In genomic region chr7:116231543-116232401, GRCh38 we compare ENCODE assay signal across 10 cellular contexts. TPM values are rescaled to one million over a fixed set of nuclear protein-coding genes. Genes with fewer than 3 reads are reported as not detected.
DNase-seq lines count a peak whose midpoint lies in the region; ATAC-seq and TF ChIP-seq lines count a peak whose summit lies in the region.
"Had no signal": no experiment of that assay in that cellular context is flagged by ENCODE, and none has a peak within 500 bp of the region (broad histone marks: within the 10 kb centered on the region; RNA-seq: fewer than 3 reads in every experiment).

No MANE protein-coding gene starts in this region.

- no peak for DNase-seq in activated naive CD4-positive, alpha-beta T cell treated with anti-CD3 and anti-CD28 coated beads, Interleukin-2, amount 10 ng/mL, durations not matched to agents 7 days and 5 days
- DNase-seq in activated naive CD8-positive, alpha-beta T cell treated with anti-CD3 and anti-CD28 coated beads, Interleukin-2, amount 50 U/mL, for 24 hours, result no peak
- no peak for DNase-seq in left colon
- DNase-seq in type B pancreatic cell (ENCODE audit: extremely low spot score, unreplicated experiment), result no peak
- DNase-seq in effector CD4-positive, alpha-beta T cell, result no peak
- no peak for DNase-seq in NCI-H526 treated with DMSO at 0.1 percent for 48 hours (lab: John Stamatoyannopoulos, UW)
- DNase-seq: DMS79, NCI-H1092 treated with DMSO at 0.1 percent for 48 hours had no signal

- H3K9me3 Mint-ChIP-seq in activated naive CD4-positive, alpha-beta T cell treated with anti-CD3 and anti-CD28 coated beads, Interleukin-2, amount 50 U/mL, for 24 hours, result no peaks in the 10 kb centered on the region
- H3K9me3 Mint-ChIP-seq in activated naive CD4-positive, alpha-beta T cell treated with anti-CD3 and anti-CD28 coated beads, Interleukin-2, amount 10 ng/mL, durations not matched to agents 7 days and 5 days, result no peaks in the 10 kb centered on the region
- H3K9me3 Mint-ChIP-seq in activated naive CD8-positive, alpha-beta T cell treated with anti-CD3 and anti-CD28 coated beads, Interleukin-2, amount 50 U/mL, for 24 hours, result no peaks in the 10 kb centered on the region
- H3K9me3 Mint-ChIP-seq in type B pancreatic cell, result no peaks in the 10 kb centered on the region

- H3K4me1 Mint-ChIP-seq in activated naive CD4-positive, alpha-beta T cell treated with anti-CD3 and anti-CD28 coated beads, Interleukin-2, amount 50 U/mL, for 24 hours, result peaks cover 94% of the 10 kb centered on the region
- peaks cover 77% of the 10 kb centered on the region for H3K4me1 Mint-ChIP-seq in activated naive CD4-positive, alpha-beta T cell treated with anti-CD3 and anti-CD28 coated beads, Interleukin-2, amount 10 ng/mL, durations not matched to agents 7 days and 5 days
- peaks cover 86% of the 10 kb centered on the region for H3K4me1 Mint-ChIP-seq in activated naive CD8-positive, alpha-beta T cell treated with anti-CD3 and anti-CD28 coated beads, Interleukin-2, amount 50 U/mL, for 24 hours
- peaks cover 49% of the 10 kb centered on the region for H3K4me1 Mint-ChIP-seq in type B pancreatic cell (ENCODE audit: unreplicated experiment)

- no peaks in the 10 kb centered on the region for H3K27me3 Mint-ChIP-seq in activated naive CD4-positive, alpha-beta T cell treated with anti-CD3 and anti-CD28 coated beads, Interleukin-2, amount 50 U/mL, for 24 hours
- H3K27me3 Mint-ChIP-seq in activated naive CD4-positive, alpha-beta T cell treated with anti-CD3 and anti-CD28 coated beads, Interleukin-2, amount 10 ng/mL, durations not matched to agents 7 days and 5 days, result no peaks in the 10 kb centered on the region
- no peaks in the 10 kb centered on the region for H3K27me3 Mint-ChIP-seq in activated naive CD8-positive, alpha-beta T cell treated with anti-CD3 and anti-CD28 coated beads, Interleukin-2, amount 50 U/mL, for 24 hours
- no peaks in the 10 kb centered on the region for H3K27me3 Mint-ChIP-seq in type B pancreatic cell

- H3K27ac Mint-ChIP-seq in activated naive CD4-positive, alpha-beta T cell treated with anti-CD3 and anti-CD28 coated beads, Interleukin-2, amount 50 U/mL, for 24 hours, result peak overlapping the region; percentile 92
- no peak overlapping the region for H3K27ac Mint-ChIP-seq in activated naive CD4-positive, alpha-beta T cell treated with anti-CD3 and anti-CD28 coated beads, Interleukin-2, amount 10 ng/mL, durations not matched to agents 7 days and 5 days
- peak overlapping the region; percentile 87 for H3K27ac Mint-ChIP-seq in activated naive CD8-positive, alpha-beta T cell treated with anti-CD3 and anti-CD28 coated beads, Interleukin-2, amount 50 U/mL, for 24 hours
- H3K27ac Mint-ChIP-seq in type B pancreatic cell, result peak overlapping the region; percentile 83

- TF ChIP-seq CTCF in type B pancreatic cell (conservative IDR thresholded peaks at IDR 0.05), result no peak

- intact Hi-C loops in left colon (cut with DNase I, micrococcal nuclease), result loop anchor here in 1 of 2 donors (10.0 kb wide), 1 partner anchor 57 kb away; no protein-coding TSS in a partner anchor

- no peaks in the 10 kb centered on the region for H3K36me3 Mint-ChIP-seq in activated naive CD4-positive, alpha-beta T cell treated with anti-CD3 and anti-CD28 coated beads, Interleukin-2, amount 50 U/mL, for 24 hours
- H3K36me3 Mint-ChIP-seq in activated naive CD4-positive, alpha-beta T cell treated with anti-CD3 and anti-CD28 coated beads, Interleukin-2, amount 10 ng/mL, durations not matched to agents 7 days and 5 days, result peaks cover 19% of the 10 kb centered on the region
- H3K36me3 Mint-ChIP-seq in activated naive CD8-positive, alpha-beta T cell treated with anti-CD3 and anti-CD28 coated beads, Interleukin-2, amount 50 U/mL, for 24 hours (ENCODE audit: low read depth), result peaks cover 5% of the 10 kb centered on the region
- no peaks in the 10 kb centered on the region for H3K36me3 Mint-ChIP-seq in type B pancreatic cell

- CTCF ChIA-PET in activated naive CD4-positive, alpha-beta T cell treated with anti-CD3 and anti-CD28 coated beads, Interleukin-2, amount 10 ng/mL, durations not matched to agents 7 days and 5 days (lab: Charles Lee), result interaction anchor here (0.6 to 10.4 kb wide), 6 partner anchors 18 to 94 kb away, joined by 3 to 199 read pairs (median 4); no protein-coding TSS in a partner anchor

- H3K4me3 Mint-ChIP-seq in activated naive CD4-positive, alpha-beta T cell treated with anti-CD3 and anti-CD28 coated beads, Interleukin-2, amount 50 U/mL, for 24 hours, result no peak overlapping the region
- H3K4me3 Mint-ChIP-seq in activated naive CD4-positive, alpha-beta T cell treated with anti-CD3 and anti-CD28 coated beads, Interleukin-2, amount 10 ng/mL, durations not matched to agents 7 days and 5 days, result no peak overlapping the region
- H3K4me3 Mint-ChIP-seq in activated naive CD8-positive, alpha-beta T cell treated with anti-CD3 and anti-CD28 coated beads, Interleukin-2, amount 50 U/mL, for 24 hours, result no peak overlapping the region
- peak overlapping the region; percentile 8 for H3K4me3 Mint-ChIP-seq in type B pancreatic cell

- no peak for ATAC-seq in activated naive CD8-positive, alpha-beta T cell treated with anti-CD3 and anti-CD28 coated beads, Interleukin-2, amount 50 U/mL, for 24 hours
- ATAC-seq in left colon, result peak; percentile 85
- ATAC-seq in HG02885 (IDR thresholded peaks at IDR 0.05; ENCODE audit: poor library complexity, unreplicated experiment), result no peak

RNA-seq across cellular contexts. Expression of gene TES, which starts 21.4 kb away (rescaled TPM):
- total RNA-seq in left colon (100 to 1,000 TPM in 1 of 2 donors, 10 to 100 TPM in 1; 72.8 to 119 TPM), type B pancreatic cell (ENCODE audit: low replicate concordance) (91.1 and 135 TPM in 2 replicates)
